In genomic region chr2:120218181-120218580, GRCh38 we compare ENCODE assay signal across 30 cellular contexts.
"Had no signal": no experiment of that assay in that cellular context is flagged by ENCODE, and none has a peak within 500 bp of the region (broad histone marks: within the 10 kb centered on the region; RNA-seq: fewer than 3 reads in every experiment).

No MANE protein-coding gene starts in this region.

- H3K27me3 Mint-ChIP-seq: activated naive CD8-positive, alpha-beta T cell treated with anti-CD3 and anti-CD28 coated beads for 36 hours; naive B cell; progenitor cell of endocrine pancreas; stimulated activated memory B cell treated with anti-CD40 and anti-IgM and Interleukin-4, amounts not matched to agents 10 μg/mL and 1 μg/mL and 100 μg/mL, for 72 hours had no signal

- H3K27ac ChIP-seq: adrenal gland, body of pancreas, epithelial cell of prostate, left ventricle myocardium inferior, right lobe of liver, skin epidermis, suprapubic skin, tibial artery, VCaP had no signal

- ATAC-seq: activated T-cell treated with anti-CD3 and anti-CD28 coated beads, Interleukin-2, amount 50 U/mL, for 72 hours; body of pancreas; right lobe of liver; stimulated activated memory B cell treated with anti-CD40 and anti-IgM and Interleukin-4, amounts not matched to agents 10 μg/mL and 1 μg/mL and 100 μg/mL, for 72 hours had no signal

- DNase-seq: activated CD4-positive, alpha-beta T cell treated with anti-CD3 and anti-CD28 coated beads for 48 hours; activated CD4-positive, alpha-beta T cell treated with anti-CD3 and anti-CD28 coated beads, Interleukin-2, amount 50 U/mL, for 48 hours; activated naive CD4-positive, alpha-beta T cell treated with Interleukin-2 at 50 U/mL for 16 hours; activated naive CD8-positive, alpha-beta T cell treated with anti-CD3 and anti-CD28 coated beads for 36 hours; activated T-cell treated with anti-CD3 and anti-CD28 coated beads for 4 hours; activated T-cell treated with anti-CD3 and anti-CD28 coated beads, Interleukin-2, amount 50 U/mL, for 72 hours; aorta; body of pancreas; dermis blood vessel endothelial cell; effector CD4-positive, alpha-beta T cell; left ventricle myocardium inferior; mesendoderm; naive B cell; nephron progenitor cell; stimulated activated CD4-positive, alpha-beta T cell treated with anti-CD3 and anti-CD28 coated beads, Interleukin-4, amount 100 ng/mL, for 24 hours; tibial artery had no signal

- H3K36me3 ChIP-seq: adrenal gland, neutrophil, right lobe of liver had no signal

- H3K4me3 ChIP-seq: adrenal gland, body of pancreas, left ventricle myocardium inferior, lung, right lobe of liver, skin epidermis, suprapubic skin, tibial artery had no signal

- H3K4me3 Mint-ChIP-seq: activated naive CD8-positive, alpha-beta T cell treated with anti-CD3 and anti-CD28 coated beads for 36 hours; activated T-cell treated with anti-CD3 and anti-CD28 coated beads, Interleukin-2, amount 50 U/mL, for 72 hours; nephron progenitor cell; stimulated activated memory B cell treated with anti-CD40 and anti-IgM and Interleukin-4, amounts not matched to agents 10 μg/mL and 1 μg/mL and 100 μg/mL, for 72 hours had no signal

- H3K27ac Mint-ChIP-seq: activated naive CD8-positive, alpha-beta T cell treated with anti-CD3 and anti-CD28 coated beads for 36 hours; activated T-cell treated with anti-CD3 and anti-CD28 coated beads, Interleukin-2, amount 50 U/mL, for 72 hours; naive B cell; nephron progenitor cell; progenitor cell of endocrine pancreas; stimulated activated memory B cell treated with anti-CD40 and anti-IgM and Interleukin-4, amounts not matched to agents 10 μg/mL and 1 μg/mL and 100 μg/mL, for 72 hours had no signal

- FAIRE-seq: colon, endometrium, frontal cortex, TTC549 had no signal

- H3K9me3 ChIP-seq: adrenal gland, body of pancreas, neutrophil, right lobe of liver, suprapubic skin, tibial artery had no signal

- H3K27me3 ChIP-seq: adrenal gland, body of pancreas, neutrophil, right lobe of liver, suprapubic skin, tibial artery had no signal
